ENCODE assay signal across 31 cellular contexts in the genomic region with DNA sequence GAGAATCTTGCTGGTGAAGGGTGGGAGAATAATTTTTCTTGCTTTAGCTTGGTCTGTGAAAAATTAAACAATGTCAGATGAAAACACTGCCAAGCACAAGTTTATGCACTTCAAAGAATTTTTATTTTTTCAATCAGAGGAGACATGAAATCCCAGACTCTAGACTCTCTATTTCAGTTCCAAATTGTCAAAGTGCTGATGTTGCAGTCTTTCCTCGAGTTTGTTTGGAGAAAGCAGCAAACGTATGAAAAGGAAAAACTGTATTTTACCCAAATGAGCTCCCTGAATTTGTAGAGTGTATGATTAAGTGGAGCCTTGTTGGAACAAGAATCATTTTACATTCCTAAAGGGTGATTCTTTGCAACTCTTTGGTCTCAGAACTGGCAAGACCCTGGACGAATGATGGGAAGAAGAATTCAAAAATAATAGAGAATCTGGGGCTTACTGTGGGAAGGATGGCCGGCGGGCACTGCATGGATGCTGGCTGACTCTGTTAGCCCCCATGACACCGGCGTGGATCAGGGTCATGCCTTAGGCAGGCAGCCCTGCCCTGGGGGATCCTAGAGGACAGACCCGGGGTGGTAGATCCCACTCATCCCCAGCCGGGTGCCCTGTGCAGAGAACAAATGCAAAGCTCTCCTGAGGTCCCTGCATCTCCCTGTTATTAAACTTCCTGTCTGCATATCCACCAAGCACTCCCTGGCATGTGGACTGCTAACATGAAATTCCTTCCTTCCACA.
A peak's percentile ranks its signal among the peaks of the same experiment; 100 is the strongest.
DNase-seq lines count a peak whose midpoint lies in the region; ATAC-seq lines count a peak whose summit lies in the region.
"Had no signal": no experiment of that assay in that cellular context is flagged by ENCODE, and none has a peak within 500 bp of the region (broad histone marks: within the 10 kb centered on the region; RNA-seq: fewer than 3 reads in every experiment).

No MANE protein-coding gene starts in this region.

- H3K36me3 ChIP-seq in BLaER1, result no peaks in the 10 kb centered on the region
- H3K36me3 ChIP-seq in adipocyte (ENCODE audit: control insufficient read depth, insufficient read depth, low read length, severe bottlenecking), result no peaks in the 10 kb centered on the region
- H3K36me3 ChIP-seq in skeletal muscle tissue (ENCODE audit: control insufficient read depth in 3 of 3, insufficient read depth in 3 of 3, low read length in 3 of 3), result no peaks in the 10 kb centered on the region
- H3K36me3 ChIP-seq: esophagus muscularis mucosa, SJSA1, WERI-Rb-1 had no signal

- H3K27ac ChIP-seq in BLaER1, result no peak overlapping the region
- H3K27ac ChIP-seq in skeletal muscle tissue (ENCODE audit: low read depth, low read length), result peak overlapping the region; percentile 51
- H3K27ac ChIP-seq: C4-2B, esophagus muscularis mucosa, SJSA1, WERI-Rb-1 had no signal

- no peaks in the 10 kb centered on the region for H4K20me1 ChIP-seq in BLaER1

- H3K4me1 ChIP-seq in BLaER1, result peaks cover 13% of the 10 kb centered on the region; the same call in 1 of the 2 replicates
- H3K4me1 ChIP-seq in adipocyte (ENCODE audit: control insufficient read depth, insufficient read depth, low read length), result peaks cover 33% of the 10 kb centered on the region
- peaks cover 0 to 4% (median 4%) of the 10 kb centered on the region in 3 donors for H3K4me1 ChIP-seq in skeletal muscle tissue (ENCODE audit: control insufficient read depth in 3 of 3, insufficient read depth in 3 of 3, low read length in 3 of 3)

- intact Hi-C loops in sciatic nerve (cut with DNase I), result no loop called here

- peaks cover 10% of the 10 kb centered on the region for H3K9me3 ChIP-seq in BLaER1
- no peaks in the 10 kb centered on the region for H3K9me3 ChIP-seq in adipocyte (ENCODE audit: control insufficient read depth, low read length)
- no peaks in the 10 kb centered on the region for H3K9me3 ChIP-seq in skeletal muscle tissue (ENCODE audit: control insufficient read depth in 3 of 3, low read length in 3 of 3)
- H3K9me3 ChIP-seq: SJSA1 had no signal

- H3K9ac ChIP-seq in BLaER1, result no peak overlapping the region
- H3K9ac ChIP-seq in adipocyte (ENCODE audit: low read length), result no peak overlapping the region
- H3K9ac ChIP-seq in skeletal muscle tissue (ENCODE audit: low read depth in 1 of 3, low read length in 3 of 3), result no peak overlapping the region

- H3K27me3 ChIP-seq in BLaER1 (no peaks in the 10 kb centered on the region), adipocyte (replicated peaks; ENCODE audit: control insufficient read depth, insufficient read depth, low read length) (peaks cover 7% of the 10 kb centered on the region), skeletal muscle tissue (ENCODE audit: control insufficient read depth in 3 of 3, insufficient read depth in 3 of 3, low read length in 3 of 3) (peaks cover 0 to 4% (median 0%) of the 10 kb centered on the region in 3 donors)
- H3K27me3 ChIP-seq: esophagus muscularis mucosa, SJSA1 had no signal

- H3K4me2 ChIP-seq in BLaER1, result peak overlapping the region; percentile 13; the same call in 1 of the 2 replicates

- no peak overlapping the region for H3K4me3 ChIP-seq in BLaER1
- H3K4me3 ChIP-seq in adipocyte (ENCODE audit: low read length), result peak overlapping the region; percentile 10
- no peak overlapping the region for H3K4me3 ChIP-seq in skeletal muscle tissue (ENCODE audit: low read length in 3 of 3)
- H3K4me3 ChIP-seq: esophagus muscularis mucosa, SJSA1 had no signal

- DNase-seq in adipocyte (ENCODE audit: low read depth) (peak; percentile 2), fibroblast of peridontal ligament (ENCODE audit: extremely low read depth) (peak; percentile 17), sciatic nerve (ENCODE audit: low spot score) (no peak)
- DNase-seq: activated CD4-positive, alpha-beta T cell treated with anti-CD3 and anti-CD28 coated beads for 48 hours; activated CD8-positive, alpha-beta memory T cell treated with anti-CD3 and anti-CD28 coated beads for 24 hours; activated T-cell treated with anti-CD3 and anti-CD28 coated beads for 4 hours; caudate nucleus; DND-41; endodermal cell; hypothalamus; NCI-H1105 treated with DMSO at 0.1 percent for 48 hours; NCI-H187 treated with DMSO at 0.1 percent for 48 hours; NCI-H2171; NCI-H510A; posterior cingulate gyrus; right cardiac atrium; stimulated activated CD4-positive, alpha-beta T cell treated with anti-CD3 and anti-CD28 coated beads, Interleukin-12 subunit alpha, Interleukin-12 subunit beta, amount 100 ng/mL, for 4 hours; stimulated activated CD4-positive, alpha-beta T cell treated with anti-CD3 and anti-CD28 coated beads, Interleukin-4, amount 100 ng/mL, for 24 hours; T-helper 9 cell; trophoblast cell; WERI-Rb-1 had no signal

- ATAC-seq in HG03565 (IDR thresholded peaks at IDR 0.05; ENCODE audit: unreplicated experiment) (no peak), HG03139 (IDR thresholded peaks at IDR 0.05; ENCODE audit: unreplicated experiment) (no peak), sciatic nerve (no peak)
- ATAC-seq in activated CD4-positive, CD25-positive, alpha-beta regulatory T cell treated with anti-CD3 and anti-CD28 coated beads, Interleukin-2, amount 50 U/mL, for 24 hours, result no peak
- ATAC-seq: activated naive CD4-positive, alpha-beta T cell treated with anti-CD3 and anti-CD28 coated beads, Interleukin-2, amount 50 U/mL, for 72 hours; left lobe of liver had no signal
